Comparison of ENCODE assay signal across 8 cellular contexts in genomic region chr10:38355997-38356926, GRCh38.
DNase-seq lines count a peak whose midpoint lies in the region; ATAC-seq and TF ChIP-seq lines count a peak whose summit lies in the region.
"Not testable (repeated sequence)": the region's sequence is repeated elsewhere in the genome, so short reads cannot be mapped to it uniquely, and the experiment has no call there.

No MANE protein-coding gene starts in this region.

- not testable (repeated sequence) for H3K36me3 ChIP-seq in ACC112 (ENCODE audit: insufficient read depth, low read length); breast epithelium; skeletal muscle tissue (ENCODE audit: control insufficient read depth in 3 of 3, insufficient read depth in 3 of 3, low read length in 3 of 3)

- H3K79me2 ChIP-seq in ACC112 (ENCODE audit: control insufficient read depth, insufficient read depth, low read length, unreplicated experiment), result not testable (repeated sequence)

- H3K4me3 ChIP-seq in ACC112 (ENCODE audit: low read depth, low read length) (peak overlapping the region; percentile 74), breast epithelium (peak overlapping the region; percentile 48 to 62 (median 55)), skeletal muscle tissue (ENCODE audit: low read length in 3 of 3) (peak overlapping the region; percentile 65 to 80 (median 71))

- H3K4me1 ChIP-seq in ACC112 (ENCODE audit: control insufficient read depth, insufficient read depth, low read length, unreplicated experiment); breast epithelium; skeletal muscle tissue (ENCODE audit: control insufficient read depth in 3 of 3, insufficient read depth in 3 of 3, low read length in 3 of 3): not testable (repeated sequence)

- peaks cover 24% of the 10 kb centered on the region for H3K36me3 Mint-ChIP-seq in WTC11

- not testable (repeated sequence) for H3K9me3 ChIP-seq in breast epithelium; skeletal muscle tissue (ENCODE audit: control insufficient read depth in 3 of 3, low read length in 3 of 3)

- H2AFZ ChIP-seq in ACC112 (ENCODE audit: low read length, unreplicated experiment), result peak overlapping the region; percentile 89

- POLR2A ChIA-PET in WTC11 (lab: Charles Lee), result not testable (repeated sequence)

- DNase-seq in NCI-H2171 treated with DMSO at 0.1 percent for 48 hours (lab: John Stamatoyannopoulos, UW) (peak; percentile 62), WTC11 (ENCODE audit: low spot score) (peak; percentile 67), breast epithelium (ENCODE audit: low spot score in 2 of 2) (peak; percentile 82 to 84), inferior parietal cortex (ENCODE audit: extremely low spot score) (peak; percentile 57)

- H3K27me3 ChIP-seq in ACC112 (ENCODE audit: insufficient read depth, low read length); breast epithelium; skeletal muscle tissue (ENCODE audit: control insufficient read depth in 3 of 3, insufficient read depth in 3 of 3, low read length in 3 of 3): not testable (repeated sequence)

- H3K9me3 Mint-ChIP-seq in WTC11, result peaks cover 17% of the 10 kb centered on the region

- intact Hi-C loops in breast epithelium (cut with DNase I; ENCODE audit: low total_unique reads), result not testable (repeated sequence)

- ATAC-seq in GM18907 (IDR thresholded peaks at IDR 0.05; ENCODE audit: unreplicated experiment), result peak; percentile 100
- ATAC-seq in HG03103 (IDR thresholded peaks at IDR 0.05; ENCODE audit: low read depth, unreplicated experiment), result peak; percentile 99
- ATAC-seq in WTC11, result peak; percentile 100

- peak overlapping the region; percentile 63 for H3K4me3 Mint-ChIP-seq in WTC11

- H3K27ac ChIP-seq in ACC112 (ENCODE audit: low read depth, low read length), result not testable (repeated sequence)
- H3K27ac ChIP-seq in breast epithelium (peak overlapping the region; percentile 82 to 89), skeletal muscle tissue (ENCODE audit: low read depth, low read length) (peak overlapping the region; percentile 51)

- not testable (repeated sequence) for H3K4me1 Mint-ChIP-seq in WTC11

- TF ChIP-seq POLR2A in breast epithelium (IDR thresholded peaks at IDR 0.05), result not testable (repeated sequence)

- H3K27ac Mint-ChIP-seq in WTC11, result not testable (repeated sequence)

- CTCF ChIA-PET in WTC11 (lab: Charles Lee), result not testable (repeated sequence)

- TF ChIP-seq CTCF in WTC11 (IDR thresholded peaks at IDR 0.05); breast epithelium (IDR thresholded peaks at IDR 0.05): not testable (repeated sequence)

- H3K9ac ChIP-seq in skeletal muscle tissue (ENCODE audit: low read depth in 1 of 3, low read length in 3 of 3), result peak overlapping the region; percentile 45 to 85 (median 76)

- H3K27me3 Mint-ChIP-seq in WTC11 (ENCODE audit: low read depth), result not testable (repeated sequence)
